8 cellular contexts compared by ENCODE assay signal in genomic region chr10:43409385-43410109, GRCh38. TPM values are rescaled to one million over a fixed set of nuclear protein-coding genes. Genes with fewer than 3 reads are reported as not detected.
DNase-seq lines count a peak whose midpoint lies in the region; ATAC-seq, FAIRE-seq and TF ChIP-seq lines count a peak whose summit lies in the region.

No MANE protein-coding gene starts in this region.

- H2AFZ ChIP-seq in OCI-LY7 (ENCODE audit: low read length) = peak overlapping the region; percentile 24; the same call in 1 of the 2 replicates

- H3K4me1 ChIP-seq in OCI-LY7 (ENCODE audit: insufficient read depth, low read length, poor library complexity, severe bottlenecking) (peaks cover 28% of the 10 kb centered on the region), gastrocnemius medialis (peaks cover 19 to 22% of the 10 kb centered on the region in 2 donors)

- BruUV-seq in OCI-LY7 (replicated peaks; lab: Mats Ljungman, UMichigan) = no TSS peak

- in situ Hi-C loops in gastrocnemius medialis (cut with MboI; ENCODE audit: low sequenced_read_pairs in 4 of 4) = loop anchor here in 2 of 4 donors (25.0 kb wide), 1 partner anchor 1578 kb away; the partner anchor contains the start of gene DEPP1 (in 2 of the 2)

- POLR2A ChIA-PET in OCI-LY7 (lab: Charles Lee) = interaction anchor here (0.7 to 1.7 kb wide), 8 partner anchors 9 to 51 kb away, joined by 3 to 9 read pairs (median 6); partner anchors contain the start of gene ZNF487

- H3K36me3 ChIP-seq in OCI-LY7 (ENCODE audit: insufficient read depth, low read length) = peaks cover 37% of the 10 kb centered on the region
- no peaks in the 10 kb centered on the region for H3K36me3 ChIP-seq in gastrocnemius medialis

- H3K4me3 ChIP-seq in OCI-LY7 (ENCODE audit: low read depth, low read length, poor library complexity, severe bottlenecking) = peak overlapping the region; percentile 92
- peak overlapping the region; percentile 69 to 90 (median 84) for H3K4me3 ChIP-seq in gastrocnemius medialis

- peak; percentile 59 for FAIRE-seq in GM12891 (lab: Jason Lieb, UNC)

- DNase-seq in GM12891 (ENCODE audit: insufficient read length, low spot score) = no peak
- DNase-seq in OCI-LY7 (ENCODE audit: low spot score) = no peak
- peak; percentile 54 for DNase-seq in activated gamma-delta T cell (lab: John Stamatoyannopoulos, UW)
- peak; percentile 64 for DNase-seq in left cardiac atrium
- DNase-seq in gastrocnemius medialis = peak in 1 of 2 donors; percentile 29
- DNase-seq in Kasumi-1 (lab: John Stamatoyannopoulos, UW) = no peak

- ATAC-seq in left cardiac atrium (peak in 1 of 2 donors; percentile 12), gastrocnemius medialis (no peak), HG03378 (IDR thresholded peaks at IDR 0.05; ENCODE audit: unreplicated experiment) (no peak), GM21447 (IDR thresholded peaks at IDR 0.05; ENCODE audit: unreplicated experiment) (no peak)

- H3K4me2 ChIP-seq in OCI-LY7 (ENCODE audit: low read length) = peak overlapping the region; percentile 87

- intact Hi-C loops in OCI-LY7 (cut with micrococcal nuclease; ENCODE audit: unreplicated experiment) (loop anchor here (1.0 to 2.0 kb wide), 2 partner anchors 9 to 27 kb away; partner anchors contain the start of gene ZNF487), left cardiac atrium (cut with DNase I) (no loop called here), gastrocnemius medialis (cut with DNase I; ENCODE audit: low total_unique reads) (loop anchor here (1.0 to 5.0 kb wide), 3 partner anchors 11 to 1568 kb away; partner anchors contain the start of genes DEPP1 and ZNF487)

- TF ChIP-seq CTCF in OCI-LY7 (conservative IDR thresholded peaks at IDR 0.05; ENCODE audit: low read length) (peak; percentile 24; the same call in 1 of the 2 replicates), gastrocnemius medialis (IDR thresholded peaks at IDR 0.05 in 4 of 5, conservative IDR thresholded peaks at IDR 0.05 in 1 of 5) (no peak)

- H3K79me2 ChIP-seq in OCI-LY7 (ENCODE audit: insufficient read depth, low read depth, low read length) = peaks cover 54% of the 10 kb centered on the region

- peaks cover 9% of the 10 kb centered on the region; the same call in 1 of the 2 replicates for H4K20me1 ChIP-seq in OCI-LY7 (ENCODE audit: insufficient read depth, low read length)

- peak overlapping the region; percentile 82 for H3K27ac ChIP-seq in OCI-LY7 (ENCODE audit: low read depth, low read length, poor library complexity, severe bottlenecking)
- H3K27ac ChIP-seq in gastrocnemius medialis = peak overlapping the region; percentile 95 to 98 (median 96)

- CTCF ChIA-PET in OCI-LY7 (lab: Charles Lee; ENCODE audit: unreplicated experiment) = interaction anchor here (0.6 to 0.8 kb wide), 2 partner anchors 10 to 14 kb away, joined by 3 to 4 read pairs; no protein-coding TSS in a partner anchor

- peak; percentile 9; the same call in 1 of the 2 replicates for TF ChIP-seq POLR2A in GM12891 (IDR thresholded peaks at IDR 0.05; ENCODE audit: low read depth, low read length)
- TF ChIP-seq POLR2A in gastrocnemius medialis (IDR thresholded peaks at IDR 0.05) = no peak

- H3K9me3 ChIP-seq in OCI-LY7 (ENCODE audit: low read length) (no peaks in the 10 kb centered on the region), gastrocnemius medialis (no peaks in the 10 kb centered on the region)

- no peaks in the 10 kb centered on the region for H3K9me2 ChIP-seq in OCI-LY7 (ENCODE audit: insufficient read depth, low read length)

- no peaks in the 10 kb centered on the region for H3K27me3 ChIP-seq in gastrocnemius medialis

TF ChIP-seq in GM12891, 5 proteins besides CTCF, POLR2A, EP300 and RAD21:
- no peak for TF ChIP-seq PAX5 (IDR thresholded peaks at IDR 0.05; ENCODE audit: insufficient read depth, low read length, severe bottlenecking)
- no peak for TF ChIP-seq SPI1 (IDR thresholded peaks at IDR 0.05; ENCODE audit: low read depth, low read length)
- TF ChIP-seq POU2F2 (IDR thresholded peaks at IDR 0.05; ENCODE audit: low read depth, low read length) = no peak
- TF ChIP-seq TAF1 (IDR thresholded peaks at IDR 0.05; ENCODE audit: low read depth, low read length) = no peak
- TF ChIP-seq POLR2AphosphoS5 (IDR thresholded peaks at IDR 0.05; ENCODE audit: low read depth, low read length) = no peak

RNA-seq across cellular contexts. Expression of gene HNRNPF, which starts 0.6 kb away (rescaled TPM):
- 143 TPM for polyA plus RNA-seq in GM12891 (2012; ENCODE audit: low read depth, missing spikeins)
- total RNA-seq in OCI-LY7 (2014; rRNA removed; shearing (Covaris generic)) = 280 and 354 TPM in 2 replicates
- total RNA-seq in OCI-LY7 (2022) (286 and 340 TPM in 2 replicates), left cardiac atrium (100 to 1,000 TPM in 1 of 2 donors, 10 to 100 TPM in 1; 83.6 to 107 TPM), gastrocnemius medialis (100 to 1,000 TPM in 1 of 4 donors, 10 to 100 TPM in 3; 69.2 to 111 (median 90.6) TPM)

RNA-seq across cellular contexts. Expression of gene ZNF487, which starts 27.4 kb away (rescaled TPM):
- 0.83 TPM for polyA plus RNA-seq in GM12891 (2012; ENCODE audit: low read depth, missing spikeins)
- total RNA-seq in OCI-LY7 (2014; rRNA removed; shearing (Covaris generic)) = 6.5 and 8.1 TPM in 2 replicates
- 3.5 and 5.0 TPM in 2 replicates for total RNA-seq in OCI-LY7 (2022)
- 1 to 10 TPM; 2.2 to 2.3 TPM for total RNA-seq in left cardiac atrium
- 1 to 10 TPM in 3 of 4 donors, under 1 TPM in 1; 0.80 to 2.4 (median 1.7) TPM for total RNA-seq in gastrocnemius medialis

RNA-seq across cellular contexts. Expression of gene FXYD4, which starts 38.1 kb away (rescaled TPM):
- polyA plus RNA-seq in GM12891 (2012; ENCODE audit: low read depth, missing spikeins) = not detected
- not detected in 2 replicates for total RNA-seq in OCI-LY7 (2014; rRNA removed; shearing (Covaris generic))
- not detected in 2 replicates for total RNA-seq in OCI-LY7 (2022)
- total RNA-seq in left cardiac atrium = not detected
- not detected for total RNA-seq in gastrocnemius medialis

Comparison
In these comparisons a context has a peak if more than half of its experiments do, and no peak if none do; other contexts are left out.
1. DNase-seq: peak in activated gamma-delta T cell (single experiment) and left cardiac atrium (single experiment); none in GM12891 (single experiment), OCI-LY7 (single experiment) and Kasumi-1 (0 of 2).
2. intact Hi-C loops: an anchor here in OCI-LY7 (1.0 to 2.0 kb wide) and gastrocnemius medialis (1.0 to 5.0 kb wide); none called in left cardiac atrium.